In the genomic region with DNA sequence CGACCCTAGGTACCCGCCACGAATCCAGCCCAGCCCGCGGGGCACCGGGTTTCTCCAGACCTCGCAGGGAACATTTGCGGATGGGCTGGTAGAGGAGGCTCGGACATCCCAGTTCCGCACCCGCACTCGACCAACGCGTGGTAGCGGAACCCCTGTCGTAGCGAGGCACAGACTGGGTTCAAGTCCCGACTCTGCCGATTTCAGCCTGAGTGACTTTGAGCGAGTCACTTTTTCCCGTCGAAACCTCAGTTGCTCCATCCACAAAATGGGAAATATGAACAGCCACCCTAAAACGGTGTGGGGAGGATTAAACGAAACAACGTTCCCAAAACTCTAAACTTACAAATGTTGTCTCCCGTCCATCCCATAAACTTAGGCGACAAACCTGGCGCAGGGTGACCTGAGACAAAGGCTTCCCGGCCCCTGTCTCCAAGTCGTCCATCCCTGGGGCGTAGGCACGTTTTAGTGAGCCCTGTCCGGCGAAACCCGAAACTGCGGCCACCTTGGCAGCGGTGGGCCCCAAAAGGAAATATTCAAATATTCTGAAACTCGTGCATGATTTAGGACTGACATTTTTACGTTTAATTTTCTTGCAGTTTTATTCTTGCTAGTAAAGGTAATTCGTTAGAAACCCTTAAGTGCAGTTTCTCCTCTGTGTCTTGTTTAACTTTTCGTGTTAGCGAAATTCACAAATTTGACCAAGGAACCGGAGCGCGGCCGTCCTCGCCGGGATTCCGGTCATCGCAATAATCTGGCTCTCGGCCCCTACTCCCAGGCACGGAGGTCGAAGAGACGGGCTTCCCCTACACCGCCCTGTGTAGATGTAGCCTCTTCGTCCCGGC, we compare ENCODE assay signal across 1 cellular context.
TF ChIP-seq lines count a peak whose summit lies in the region.

No MANE protein-coding gene starts in this region.

TF ChIP-seq in A549, 52 proteins besides CTCF, POLR2A, EP300 and RAD21:
- 0 out of 2 replicates have a peak, but pooled peaks have one; percentile 60 for TF ChIP-seq FOSB (CRISPR knock-in tag; IDR thresholded peaks at IDR 0.05)
- TF ChIP-seq HDAC2 (IDR thresholded peaks at IDR 0.05) = 0 out of 2 replicates have a peak, but pooled peaks have one; percentile 45
- peak; percentile 64 for TF ChIP-seq CHD4 (IDR thresholded peaks at IDR 0.05; ENCODE audit: borderline replicate concordance)
- TF ChIP-seq ZNF302 (CRISPR knock-in tag; IDR thresholded peaks at IDR 0.05) = no peak
- TF ChIP-seq KDM1A (IDR thresholded peaks at IDR 0.05; ENCODE audit: low read depth) = peak; percentile 87
- peak; percentile 76 for TF ChIP-seq ZFP36 (IDR thresholded peaks at IDR 0.05; ENCODE audit: borderline replicate concordance, partially characterized antibody)
